ENCODE assay signal across 1 cellular context in the genomic region with DNA sequence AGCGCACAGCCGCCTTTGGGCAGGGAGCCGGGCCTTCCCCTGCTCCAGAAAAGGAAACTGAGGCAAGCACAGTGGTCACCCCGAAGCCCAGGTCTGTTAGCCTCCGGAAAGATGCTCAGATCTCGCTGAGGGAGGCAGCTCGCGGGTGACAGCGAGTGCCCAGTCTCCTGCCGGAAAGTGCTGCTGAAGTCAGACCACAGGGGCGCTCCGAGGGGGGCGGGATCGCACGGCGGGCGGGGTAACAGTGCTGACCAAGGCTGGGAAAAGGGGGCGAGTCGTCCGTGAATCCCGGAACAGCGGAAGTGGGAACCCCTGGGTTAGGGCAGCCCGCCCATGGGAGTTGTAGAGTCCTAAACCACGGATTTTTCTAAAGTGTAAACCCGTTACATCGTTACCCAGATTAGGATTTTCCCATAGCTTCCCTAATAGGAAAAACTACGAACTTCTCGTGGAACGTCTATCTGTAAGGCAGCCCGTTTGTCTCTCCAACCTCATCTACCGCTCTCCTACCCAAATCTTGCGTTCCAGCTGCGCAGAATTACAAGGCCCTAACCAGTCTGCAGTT.
TF ChIP-seq lines count a peak whose summit lies in the region.

No MANE protein-coding gene starts in this region.

TF ChIP-seq in HepG2, 621 proteins besides CTCF, POLR2A, EP300 and RAD21 (continued from another document and continues in another):
- no peak for TF ChIP-seq ARID2 (CRISPR knock-in tag; IDR thresholded peaks at IDR 0.05; ENCODE audit: borderline replicate concordance)
- TF ChIP-seq HNRNPH1 (optimal IDR thresholded peaks at IDR 0.05; ENCODE audit: low read depth, low read length): no peak
- no peak for TF ChIP-seq NR1H2 (CRISPR knock-in tag; IDR thresholded peaks at IDR 0.05; ENCODE audit: borderline replicate concordance, low read depth)
- TF ChIP-seq ZNF101 (CRISPR knock-in tag; IDR thresholded peaks at IDR 0.05; ENCODE audit: borderline replicate concordance, low read depth): no peak
- TF ChIP-seq, protein P1, sequence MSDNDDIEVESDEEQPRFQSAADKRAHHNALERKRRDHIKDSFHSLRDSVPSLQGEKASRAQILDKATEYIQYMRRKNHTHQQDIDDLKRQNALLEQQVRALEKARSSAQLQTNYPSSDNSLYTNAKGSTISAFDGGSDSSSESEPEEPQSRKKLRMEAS (IDR thresholded peaks at IDR 0.05): no peak; the same call in 1 of the 2 replicates
- TF ChIP-seq ZNF235 (CRISPR knock-in tag; IDR thresholded peaks at IDR 0.05; ENCODE audit: borderline replicate concordance): 0 out of 2 replicates have a peak, but pooled peaks have one; percentile 36
- TF ChIP-seq, protein P2, sequence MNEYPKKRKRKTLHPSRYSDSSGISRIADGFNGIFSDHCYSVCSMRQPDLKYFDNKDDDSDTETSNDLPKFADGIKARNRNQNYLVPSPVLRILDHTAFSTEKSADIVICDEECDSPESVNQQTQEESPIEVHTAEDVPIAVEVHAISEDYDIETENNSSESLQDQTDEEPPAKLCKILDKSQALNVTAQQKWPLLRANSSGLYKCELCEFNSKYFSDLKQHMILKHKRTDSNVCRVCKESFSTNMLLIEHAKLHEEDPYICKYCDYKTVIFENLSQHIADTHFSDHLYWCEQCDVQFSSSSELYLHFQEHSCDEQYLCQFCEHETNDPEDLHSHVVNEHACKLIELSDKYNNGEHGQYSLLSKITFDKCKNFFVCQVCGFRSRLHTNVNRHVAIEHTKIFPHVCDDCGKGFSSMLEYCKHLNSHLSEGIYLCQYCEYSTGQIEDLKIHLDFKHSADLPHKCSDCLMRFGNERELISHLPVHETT (CRISPR knock-in tag; conservative IDR thresholded peaks at IDR 0.05): no peak; the same call in 1 of the 2 replicates
- peak; percentile 58 for TF ChIP-seq HOXA5 (CRISPR knock-in tag; IDR thresholded peaks at IDR 0.05)
- no peak for TF ChIP-seq ZNF180 (CRISPR knock-in tag; IDR thresholded peaks at IDR 0.05; ENCODE audit: borderline replicate concordance, low read depth)
- TF ChIP-seq POGZ (CRISPR knock-in tag; IDR thresholded peaks at IDR 0.05): no peak
- TF ChIP-seq NFYC (CRISPR knock-in tag; IDR thresholded peaks at IDR 0.05): no peak
- no peak for TF ChIP-seq ZNF652 (CRISPR knock-in tag; IDR thresholded peaks at IDR 0.05; ENCODE audit: borderline replicate concordance, low read depth)
- no peak for TF ChIP-seq ZNF331 (CRISPR knock-in tag; IDR thresholded peaks at IDR 0.05)
- TF ChIP-seq, protein P3, sequence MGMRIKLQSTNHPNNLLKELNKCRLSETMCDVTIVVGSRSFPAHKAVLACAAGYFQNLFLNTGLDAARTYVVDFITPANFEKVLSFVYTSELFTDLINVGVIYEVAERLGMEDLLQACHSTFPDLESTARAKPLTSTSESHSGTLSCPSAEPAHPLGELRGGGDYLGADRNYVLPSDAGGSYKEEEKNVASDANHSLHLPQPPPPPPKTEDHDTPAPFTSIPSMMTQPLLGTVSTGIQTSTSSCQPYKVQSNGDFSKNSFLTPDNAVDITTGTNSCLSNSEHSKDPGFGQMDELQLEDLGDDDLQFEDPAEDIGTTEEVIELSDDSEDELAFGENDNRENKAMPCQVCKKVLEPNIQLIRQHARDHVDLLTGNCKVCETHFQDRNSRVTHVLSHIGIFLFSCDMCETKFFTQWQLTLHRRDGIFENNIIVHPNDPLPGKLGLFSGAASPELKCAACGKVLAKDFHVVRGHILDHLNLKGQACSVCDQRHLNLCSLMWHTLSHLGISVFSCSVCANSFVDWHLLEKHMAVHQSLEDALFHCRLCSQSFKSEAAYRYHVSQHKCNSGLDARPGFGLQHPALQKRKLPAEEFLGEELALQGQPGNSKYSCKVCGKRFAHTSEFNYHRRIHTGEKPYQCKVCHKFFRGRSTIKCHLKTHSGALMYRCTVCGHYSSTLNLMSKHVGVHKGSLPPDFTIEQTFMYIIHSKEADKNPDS (CRISPR knock-in tag; IDR thresholded peaks at IDR 0.05): no peak
- TF ChIP-seq, protein P4, sequence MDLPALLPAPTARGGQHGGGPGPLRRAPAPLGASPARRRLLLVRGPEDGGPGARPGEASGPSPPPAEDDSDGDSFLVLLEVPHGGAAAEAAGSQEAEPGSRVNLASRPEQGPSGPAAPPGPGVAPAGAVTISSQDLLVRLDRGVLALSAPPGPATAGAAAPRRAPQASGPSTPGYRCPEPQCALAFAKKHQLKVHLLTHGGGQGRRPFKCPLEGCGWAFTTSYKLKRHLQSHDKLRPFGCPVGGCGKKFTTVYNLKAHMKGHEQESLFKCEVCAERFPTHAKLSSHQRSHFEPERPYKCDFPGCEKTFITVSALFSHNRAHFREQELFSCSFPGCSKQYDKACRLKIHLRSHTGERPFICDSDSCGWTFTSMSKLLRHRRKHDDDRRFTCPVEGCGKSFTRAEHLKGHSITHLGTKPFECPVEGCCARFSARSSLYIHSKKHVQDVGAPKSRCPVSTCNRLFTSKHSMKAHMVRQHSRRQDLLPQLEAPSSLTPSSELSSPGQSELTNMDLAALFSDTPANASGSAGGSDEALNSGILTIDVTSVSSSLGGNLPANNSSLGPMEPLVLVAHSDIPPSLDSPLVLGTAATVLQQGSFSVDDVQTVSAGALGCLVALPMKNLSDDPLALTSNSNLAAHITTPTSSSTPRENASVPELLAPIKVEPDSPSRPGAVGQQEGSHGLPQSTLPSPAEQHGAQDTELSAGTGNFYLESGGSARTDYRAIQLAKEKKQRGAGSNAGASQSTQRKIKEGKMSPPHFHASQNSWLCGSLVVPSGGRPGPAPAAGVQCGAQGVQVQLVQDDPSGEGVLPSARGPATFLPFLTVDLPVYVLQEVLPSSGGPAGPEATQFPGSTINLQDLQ (CRISPR knock-in tag; IDR thresholded peaks at IDR 0.05): no peak; the same call in 1 of the 2 replicates
- TF ChIP-seq NPAS2 (CRISPR knock-in tag; IDR thresholded peaks at IDR 0.05; ENCODE audit: borderline replicate concordance): no peak
- TF ChIP-seq TARDBP (CRISPR knock-in tag; IDR thresholded peaks at IDR 0.05): no peak
- TF ChIP-seq ZNF672 (CRISPR knock-in tag; IDR thresholded peaks at IDR 0.05): no peak
- TF ChIP-seq, protein P5, sequence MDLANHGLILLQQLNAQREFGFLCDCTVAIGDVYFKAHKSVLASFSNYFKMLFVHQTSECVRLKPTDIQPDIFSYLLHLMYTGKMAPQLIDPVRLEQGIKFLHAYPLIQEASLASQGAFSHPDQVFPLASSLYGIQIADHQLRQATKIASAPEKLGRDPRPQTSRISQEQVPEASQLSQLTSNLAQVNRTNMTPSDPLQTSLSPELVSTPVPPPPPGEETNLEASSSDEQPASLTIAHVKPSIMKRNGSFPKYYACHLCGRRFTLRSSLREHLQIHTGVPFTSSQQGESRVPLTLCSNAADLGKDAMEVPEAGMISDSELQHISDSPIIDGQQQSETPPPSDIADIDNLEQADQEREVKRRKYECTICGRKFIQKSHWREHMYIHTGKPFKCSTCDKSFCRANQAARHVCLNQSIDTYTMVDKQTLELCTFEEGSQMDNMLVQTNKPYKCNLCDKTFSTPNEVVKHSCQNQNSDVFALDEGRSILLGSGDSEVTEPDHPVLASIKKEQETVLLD (CRISPR knock-in tag; IDR thresholded peaks at IDR 0.05; ENCODE audit: low read depth): no peak
- no peak for TF ChIP-seq GFI1 (CRISPR knock-in tag; IDR thresholded peaks at IDR 0.05; ENCODE audit: borderline replicate concordance)
- TF ChIP-seq ATM (IDR thresholded peaks at IDR 0.05; ENCODE audit: borderline replicate concordance): no peak
- TF ChIP-seq MATR3 (CRISPR knock-in tag; IDR thresholded peaks at IDR 0.05): no peak
- TF ChIP-seq, protein P6, sequence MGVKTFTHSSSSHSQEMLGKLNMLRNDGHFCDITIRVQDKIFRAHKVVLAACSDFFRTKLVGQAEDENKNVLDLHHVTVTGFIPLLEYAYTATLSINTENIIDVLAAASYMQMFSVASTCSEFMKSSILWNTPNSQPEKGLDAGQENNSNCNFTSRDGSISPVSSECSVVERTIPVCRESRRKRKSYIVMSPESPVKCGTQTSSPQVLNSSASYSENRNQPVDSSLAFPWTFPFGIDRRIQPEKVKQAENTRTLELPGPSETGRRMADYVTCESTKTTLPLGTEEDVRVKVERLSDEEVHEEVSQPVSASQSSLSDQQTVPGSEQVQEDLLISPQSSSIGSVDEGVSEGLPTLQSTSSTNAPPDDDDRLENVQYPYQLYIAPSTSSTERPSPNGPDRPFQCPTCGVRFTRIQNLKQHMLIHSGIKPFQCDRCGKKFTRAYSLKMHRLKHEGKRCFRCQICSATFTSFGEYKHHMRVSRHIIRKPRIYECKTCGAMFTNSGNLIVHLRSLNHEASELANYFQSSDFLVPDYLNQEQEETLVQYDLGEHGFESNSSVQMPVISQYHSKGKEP (CRISPR knock-in tag; IDR thresholded peaks at IDR 0.05): no peak
- no peak for TF ChIP-seq ZMYM4 (CRISPR knock-in tag; IDR thresholded peaks at IDR 0.05)
- TF ChIP-seq, protein P7, sequence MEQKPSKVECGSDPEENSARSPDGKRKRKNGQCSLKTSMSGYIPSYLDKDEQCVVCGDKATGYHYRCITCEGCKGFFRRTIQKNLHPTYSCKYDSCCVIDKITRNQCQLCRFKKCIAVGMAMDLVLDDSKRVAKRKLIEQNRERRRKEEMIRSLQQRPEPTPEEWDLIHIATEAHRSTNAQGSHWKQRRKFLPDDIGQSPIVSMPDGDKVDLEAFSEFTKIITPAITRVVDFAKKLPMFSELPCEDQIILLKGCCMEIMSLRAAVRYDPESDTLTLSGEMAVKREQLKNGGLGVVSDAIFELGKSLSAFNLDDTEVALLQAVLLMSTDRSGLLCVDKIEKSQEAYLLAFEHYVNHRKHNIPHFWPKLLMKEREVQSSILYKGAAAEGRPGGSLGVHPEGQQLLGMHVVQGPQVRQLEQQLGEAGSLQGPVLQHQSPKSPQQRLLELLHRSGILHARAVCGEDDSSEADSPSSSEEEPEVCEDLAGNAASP (CRISPR knock-in tag; IDR thresholded peaks at IDR 0.05; ENCODE audit: borderline replicate concordance): no peak; the same call in 1 of the 2 replicates
- TF ChIP-seq ZNF20 (CRISPR knock-in tag; IDR thresholded peaks at IDR 0.05): no peak
- no peak; the same call in 1 of the 2 replicates for TF ChIP-seq ZBTB21 (CRISPR knock-in tag; IDR thresholded peaks at IDR 0.05)
- TF ChIP-seq RBM39 (IDR thresholded peaks at IDR 0.05; ENCODE audit: low read depth, low read length, poor library complexity, severe bottlenecking): peak; percentile 2
- TF ChIP-seq GZF1 (CRISPR knock-in tag; IDR thresholded peaks at IDR 0.05): no peak
- TF ChIP-seq NFKBIZ (CRISPR knock-in tag; IDR thresholded peaks at IDR 0.05): no peak; the same call in 1 of the 2 replicates
- TF ChIP-seq CENPX (CRISPR knock-in tag; IDR thresholded peaks at IDR 0.05): no peak
- no peak for TF ChIP-seq TBP (CRISPR knock-in tag; IDR thresholded peaks at IDR 0.05)
- no peak for TF ChIP-seq MAFG (CRISPR knock-in tag; IDR thresholded peaks at IDR 0.05)
- peak; percentile 71; the same call in 1 of the 2 replicates for TF ChIP-seq AKAP8 (CRISPR knock-in tag; IDR thresholded peaks at IDR 0.05)
- no peak for TF ChIP-seq NCOA5 (CRISPR knock-in tag; IDR thresholded peaks at IDR 0.05)
- no peak for TF ChIP-seq NBN (conservative IDR thresholded peaks at IDR 0.05)
- no peak for TF ChIP-seq TCF7L2 (IDR thresholded peaks at IDR 0.05; ENCODE audit: low read depth, low read length)
- TF ChIP-seq NCOA2 (CRISPR knock-in tag; IDR thresholded peaks at IDR 0.05): no peak
- no peak for TF ChIP-seq ZNF768 (CRISPR knock-in tag; IDR thresholded peaks at IDR 0.05)
- TF ChIP-seq TP53 (CRISPR knock-in tag; conservative IDR thresholded peaks at IDR 0.05): 0 out of 2 replicates have a peak, but pooled peaks have one; percentile 38
- TF ChIP-seq HES4 (CRISPR knock-in tag; IDR thresholded peaks at IDR 0.05; ENCODE audit: borderline replicate concordance): no peak
- TF ChIP-seq ISL2 (CRISPR knock-in tag; IDR thresholded peaks at IDR 0.05): peak; percentile 64; the same call in 1 of the 2 replicates
- no peak; the same call in 1 of the 2 replicates for TF ChIP-seq EED (CRISPR knock-in tag; IDR thresholded peaks at IDR 0.05)
- no peak for TF ChIP-seq ZKSCAN1 (IDR thresholded peaks at IDR 0.05; ENCODE audit: low read length)
- TF ChIP-seq IRX3 (CRISPR knock-in tag; IDR thresholded peaks at IDR 0.05; ENCODE audit: borderline replicate concordance, low read depth): no peak
- TF ChIP-seq, protein P8, sequence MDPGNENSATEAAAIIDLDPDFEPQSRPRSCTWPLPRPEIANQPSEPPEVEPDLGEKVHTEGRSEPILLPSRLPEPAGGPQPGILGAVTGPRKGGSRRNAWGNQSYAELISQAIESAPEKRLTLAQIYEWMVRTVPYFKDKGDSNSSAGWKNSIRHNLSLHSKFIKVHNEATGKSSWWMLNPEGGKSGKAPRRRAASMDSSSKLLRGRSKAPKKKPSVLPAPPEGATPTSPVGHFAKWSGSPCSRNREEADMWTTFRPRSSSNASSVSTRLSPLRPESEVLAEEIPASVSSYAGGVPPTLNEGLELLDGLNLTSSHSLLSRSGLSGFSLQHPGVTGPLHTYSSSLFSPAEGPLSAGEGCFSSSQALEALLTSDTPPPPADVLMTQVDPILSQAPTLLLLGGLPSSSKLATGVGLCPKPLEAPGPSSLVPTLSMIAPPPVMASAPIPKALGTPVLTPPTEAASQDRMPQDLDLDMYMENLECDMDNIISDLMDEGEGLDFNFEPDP (CRISPR knock-in tag; conservative IDR thresholded peaks at IDR 0.05): no peak
- no peak for TF ChIP-seq HNRNPK (IDR thresholded peaks at IDR 0.05; ENCODE audit: low read depth, low read length, poor library complexity, severe bottlenecking)
- TF ChIP-seq ZNF550 (CRISPR knock-in tag; IDR thresholded peaks at IDR 0.05; ENCODE audit: borderline replicate concordance): no peak
- TF ChIP-seq EZH2 (conservative IDR thresholded peaks at IDR 0.05; ENCODE audit: low read depth, low read length): no peak
- TF ChIP-seq ZNF790 (CRISPR knock-in tag; IDR thresholded peaks at IDR 0.05; ENCODE audit: borderline replicate concordance): no peak
- TF ChIP-seq ZFY (CRISPR knock-in tag; IDR thresholded peaks at IDR 0.05): no peak
- TF ChIP-seq, protein P9, sequence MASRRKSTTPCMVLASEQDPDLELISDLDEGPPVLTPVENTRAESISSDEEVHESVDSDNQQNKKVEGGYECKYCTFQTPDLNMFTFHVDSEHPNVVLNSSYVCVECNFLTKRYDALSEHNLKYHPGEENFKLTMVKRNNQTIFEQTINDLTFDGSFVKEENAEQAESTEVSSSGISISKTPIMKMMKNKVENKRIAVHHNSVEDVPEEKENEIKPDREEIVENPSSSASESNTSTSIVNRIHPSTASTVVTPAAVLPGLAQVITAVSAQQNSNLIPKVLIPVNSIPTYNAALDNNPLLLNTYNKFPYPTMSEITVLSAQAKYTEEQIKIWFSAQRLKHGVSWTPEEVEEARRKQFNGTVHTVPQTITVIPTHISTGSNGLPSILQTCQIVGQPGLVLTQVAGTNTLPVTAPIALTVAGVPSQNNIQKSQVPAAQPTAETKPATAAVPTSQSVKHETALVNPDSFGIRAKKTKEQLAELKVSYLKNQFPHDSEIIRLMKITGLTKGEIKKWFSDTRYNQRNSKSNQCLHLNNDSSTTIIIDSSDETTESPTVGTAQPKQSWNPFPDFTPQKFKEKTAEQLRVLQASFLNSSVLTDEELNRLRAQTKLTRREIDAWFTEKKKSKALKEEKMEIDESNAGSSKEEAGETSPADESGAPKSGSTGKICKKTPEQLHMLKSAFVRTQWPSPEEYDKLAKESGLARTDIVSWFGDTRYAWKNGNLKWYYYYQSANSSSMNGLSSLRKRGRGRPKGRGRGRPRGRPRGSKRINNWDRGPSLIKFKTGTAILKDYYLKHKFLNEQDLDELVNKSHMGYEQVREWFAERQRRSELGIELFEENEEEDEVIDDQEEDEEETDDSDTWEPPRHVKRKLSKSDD (CRISPR knock-in tag; IDR thresholded peaks at IDR 0.05; ENCODE audit: low read depth): no peak
